In genomic region chr11:124800226-124800929, GRCh38 we compare ENCODE assay signal across 1 cellular context.
A peak's percentile ranks its signal among the peaks of the same experiment; 100 is the strongest.
TF ChIP-seq lines count a peak whose summit lies in the region.

Gene MSANTD2 (minus strand): TSS chr11:124800406. CDS start chr11:124800380, 26 bp downstream.

TF ChIP-seq in K562, 482 proteins besides CTCF, POLR2A, EP300 and RAD21 (continued from another document and continues in another):
- peak; percentile 58 for TF ChIP-seq ATF7 (IDR thresholded peaks at IDR 0.05)
- peak; percentile 70; the same call in 1 of the 2 replicates for TF ChIP-seq TARDBP (IDR thresholded peaks at IDR 0.05)
- TF ChIP-seq SAP30 (IDR thresholded peaks at IDR 0.05; ENCODE audit: borderline replicate concordance, insufficient read depth, low read depth, low read length, poor library complexity, severe bottlenecking), result peak; percentile 36
- TF ChIP-seq NONO (IDR thresholded peaks at IDR 0.05; ENCODE audit: low read depth in 2 of 2, low read length in 1 of 2), result peak in 1 of 2 experiments; percentile 78; a peak in 2 of 4 replicates
- TF ChIP-seq HMG20B (CRISPR knock-in tag; IDR thresholded peaks at IDR 0.05), result no peak
- TF ChIP-seq ZBTB11 (CRISPR knock-in tag; IDR thresholded peaks at IDR 0.05), result peak in 2 of 3 experiments; percentile 69 to 90; a peak in 4 of 6 replicates
- peak; percentile 74 for TF ChIP-seq SIN3B (IDR thresholded peaks at IDR 0.05; ENCODE audit: low read depth)
- TF ChIP-seq PHF20 (IDR thresholded peaks at IDR 0.05; ENCODE audit: partially characterized antibody), result peak; percentile 91
- peak; percentile 79 for TF ChIP-seq CREB1 (IDR thresholded peaks at IDR 0.05)
- TF ChIP-seq CREB1 (CRISPR knock-in tag; IDR thresholded peaks at IDR 0.05), result peak; percentile 85; the same call in 1 of the 2 replicates
- TF ChIP-seq BACH1 (tag; IDR thresholded peaks at IDR 0.05), result no peak
- TF ChIP-seq, protein P1, sequence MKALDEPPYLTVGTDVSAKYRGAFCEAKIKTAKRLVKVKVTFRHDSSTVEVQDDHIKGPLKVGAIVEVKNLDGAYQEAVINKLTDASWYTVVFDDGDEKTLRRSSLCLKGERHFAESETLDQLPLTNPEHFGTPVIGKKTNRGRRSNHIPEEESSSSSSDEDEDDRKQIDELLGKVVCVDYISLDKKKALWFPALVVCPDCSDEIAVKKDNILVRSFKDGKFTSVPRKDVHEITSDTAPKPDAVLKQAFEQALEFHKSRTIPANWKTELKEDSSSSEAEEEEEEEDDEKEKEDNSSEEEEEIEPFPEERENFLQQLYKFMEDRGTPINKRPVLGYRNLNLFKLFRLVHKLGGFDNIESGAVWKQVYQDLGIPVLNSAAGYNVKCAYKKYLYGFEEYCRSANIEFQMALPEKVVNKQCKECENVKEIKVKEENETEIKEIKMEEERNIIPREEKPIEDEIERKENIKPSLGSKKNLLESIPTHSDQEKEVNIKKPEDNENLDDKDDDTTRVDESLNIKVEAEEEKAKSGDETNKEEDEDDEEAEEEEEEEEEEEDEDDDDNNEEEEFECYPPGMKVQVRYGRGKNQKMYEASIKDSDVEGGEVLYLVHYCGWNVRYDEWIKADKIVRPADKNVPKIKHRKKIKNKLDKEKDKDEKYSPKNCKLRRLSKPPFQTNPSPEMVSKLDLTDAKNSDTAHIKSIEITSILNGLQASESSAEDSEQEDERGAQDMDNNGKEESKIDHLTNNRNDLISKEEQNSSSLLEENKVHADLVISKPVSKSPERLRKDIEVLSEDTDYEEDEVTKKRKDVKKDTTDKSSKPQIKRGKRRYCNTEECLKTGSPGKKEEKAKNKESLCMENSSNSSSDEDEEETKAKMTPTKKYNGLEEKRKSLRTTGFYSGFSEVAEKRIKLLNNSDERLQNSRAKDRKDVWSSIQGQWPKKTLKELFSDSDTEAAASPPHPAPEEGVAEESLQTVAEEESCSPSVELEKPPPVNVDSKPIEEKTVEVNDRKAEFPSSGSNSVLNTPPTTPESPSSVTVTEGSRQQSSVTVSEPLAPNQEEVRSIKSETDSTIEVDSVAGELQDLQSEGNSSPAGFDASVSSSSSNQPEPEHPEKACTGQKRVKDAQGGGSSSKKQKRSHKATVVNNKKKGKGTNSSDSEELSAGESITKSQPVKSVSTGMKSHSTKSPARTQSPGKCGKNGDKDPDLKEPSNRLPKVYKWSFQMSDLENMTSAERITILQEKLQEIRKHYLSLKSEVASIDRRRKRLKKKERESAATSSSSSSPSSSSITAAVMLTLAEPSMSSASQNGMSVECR (CRISPR knock-in tag; IDR thresholded peaks at IDR 0.05), result 0 out of 2 replicates have a peak, but pooled peaks have one; percentile 43
- TF ChIP-seq JUN (IDR thresholded peaks at IDR 0.05; ENCODE audit: borderline replicate concordance, low read depth, low read length), result peak; percentile 18; the same call in 1 of the 2 replicates
- TF ChIP-seq JUN (CRISPR knock-in tag; IDR thresholded peaks at IDR 0.05; ENCODE audit: borderline replicate concordance), result no peak
- 0 out of 2 replicates have a peak, but pooled peaks have one; percentile 66 for TF ChIP-seq HMGXB4 (CRISPR knock-in tag; IDR thresholded peaks at IDR 0.05)
- TF ChIP-seq POLR2B (IDR thresholded peaks at IDR 0.05; ENCODE audit: low read depth, partially characterized antibody), result peak; percentile 67
- peak; percentile 77 for TF ChIP-seq RB1 (IDR thresholded peaks at IDR 0.05; ENCODE audit: low read depth)
- TF ChIP-seq C11orf30 (IDR thresholded peaks at IDR 0.05; ENCODE audit: low read depth), result peak; percentile 61
- no peak for TF ChIP-seq ZNF707 (CRISPR knock-in tag; conservative IDR thresholded peaks at IDR 0.05)
- TF ChIP-seq SP1 (CRISPR knock-in tag; IDR thresholded peaks at IDR 0.05), result peak; percentile 27; the same call in 1 of the 2 replicates
- TF ChIP-seq PHF8 (IDR thresholded peaks at IDR 0.05; ENCODE audit: borderline replicate concordance, low read length), result peak; percentile 86
- no peak for TF ChIP-seq ZNF77 (CRISPR knock-in tag; IDR thresholded peaks at IDR 0.05)
- peak; percentile 64 for TF ChIP-seq CXXC5 (CRISPR knock-in tag; IDR thresholded peaks at IDR 0.05)
- TF ChIP-seq ETS1 (conservative IDR thresholded peaks at IDR 0.05; ENCODE audit: control insufficient read depth, low read depth, low read length), result peak; percentile 72; the same call in 1 of the 2 replicates
- 0 out of 2 replicates have a peak, but pooled peaks have one; percentile 23 for TF ChIP-seq SOX6 (IDR thresholded peaks at IDR 0.05)
- TF ChIP-seq, protein P2, sequence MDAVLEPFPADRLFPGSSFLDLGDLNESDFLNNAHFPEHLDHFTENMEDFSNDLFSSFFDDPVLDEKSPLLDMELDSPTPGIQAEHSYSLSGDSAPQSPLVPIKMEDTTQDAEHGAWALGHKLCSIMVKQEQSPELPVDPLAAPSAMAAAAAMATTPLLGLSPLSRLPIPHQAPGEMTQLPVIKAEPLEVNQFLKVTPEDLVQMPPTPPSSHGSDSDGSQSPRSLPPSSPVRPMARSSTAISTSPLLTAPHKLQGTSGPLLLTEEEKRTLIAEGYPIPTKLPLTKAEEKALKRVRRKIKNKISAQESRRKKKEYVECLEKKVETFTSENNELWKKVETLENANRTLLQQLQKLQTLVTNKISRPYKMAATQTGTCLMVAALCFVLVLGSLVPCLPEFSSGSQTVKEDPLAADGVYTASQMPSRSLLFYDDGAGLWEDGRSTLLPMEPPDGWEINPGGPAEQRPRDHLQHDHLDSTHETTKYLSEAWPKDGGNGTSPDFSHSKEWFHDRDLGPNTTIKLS (IDR thresholded peaks at IDR 0.05; ENCODE audit: borderline replicate concordance, low read depth), result peak; percentile 33; the same call in 1 of the 2 replicates
- peak; percentile 25 for TF ChIP-seq HMGN3 (IDR thresholded peaks at IDR 0.05; ENCODE audit: borderline replicate concordance, extremely low read depth, insufficient read length, low read depth, low read length)
- TF ChIP-seq KDM4B (IDR thresholded peaks at IDR 0.05; ENCODE audit: borderline replicate concordance in 2 of 2, low read depth in 1 of 2), result peak in 1 of 2 experiments; percentile 61; a peak in 1 of 4 replicates
- no peak for TF ChIP-seq SMAD1 (IDR thresholded peaks at IDR 0.05; ENCODE audit: low read depth, low read length, partially characterized antibody)
- peak; percentile 81; the same call in 1 of the 2 replicates for TF ChIP-seq CBX1 (IDR thresholded peaks at IDR 0.05; ENCODE audit: low read depth)
- no peak for TF ChIP-seq FOXK2 (conservative IDR thresholded peaks at IDR 0.05 in 1 of 2, IDR thresholded peaks at IDR 0.05 in 1 of 2; ENCODE audit: low read depth in 2 of 2)
- TF ChIP-seq RBFOX2 (IDR thresholded peaks at IDR 0.05; ENCODE audit: low read depth, low read length), result peak; percentile 93
- peak; percentile 65; the same call in 1 of the 2 replicates for TF ChIP-seq ESRRA (IDR thresholded peaks at IDR 0.05; ENCODE audit: borderline replicate concordance, low read depth)
- peak; percentile 62; the same call in 1 of the 2 replicates for TF ChIP-seq ZNF197 (CRISPR knock-in tag; IDR thresholded peaks at IDR 0.05; ENCODE audit: low read depth)
- TF ChIP-seq LCOR (CRISPR knock-in tag; IDR thresholded peaks at IDR 0.05), result 0 out of 2 replicates have a peak, but pooled peaks have one; percentile 18
- TF ChIP-seq RBBP5 (IDR thresholded peaks at IDR 0.05; ENCODE audit: borderline replicate concordance, insufficient read depth, low read length, poor library complexity, severe bottlenecking), result peak; percentile 98
- TF ChIP-seq HDAC3 (IDR thresholded peaks at IDR 0.05; ENCODE audit: borderline replicate concordance, partially characterized antibody), result no peak
- peak; percentile 96 for TF ChIP-seq MAZ (CRISPR knock-in tag; conservative IDR thresholded peaks at IDR 0.05 in 1 of 2, IDR thresholded peaks at IDR 0.05 in 1 of 2)
- TF ChIP-seq, protein P3, sequence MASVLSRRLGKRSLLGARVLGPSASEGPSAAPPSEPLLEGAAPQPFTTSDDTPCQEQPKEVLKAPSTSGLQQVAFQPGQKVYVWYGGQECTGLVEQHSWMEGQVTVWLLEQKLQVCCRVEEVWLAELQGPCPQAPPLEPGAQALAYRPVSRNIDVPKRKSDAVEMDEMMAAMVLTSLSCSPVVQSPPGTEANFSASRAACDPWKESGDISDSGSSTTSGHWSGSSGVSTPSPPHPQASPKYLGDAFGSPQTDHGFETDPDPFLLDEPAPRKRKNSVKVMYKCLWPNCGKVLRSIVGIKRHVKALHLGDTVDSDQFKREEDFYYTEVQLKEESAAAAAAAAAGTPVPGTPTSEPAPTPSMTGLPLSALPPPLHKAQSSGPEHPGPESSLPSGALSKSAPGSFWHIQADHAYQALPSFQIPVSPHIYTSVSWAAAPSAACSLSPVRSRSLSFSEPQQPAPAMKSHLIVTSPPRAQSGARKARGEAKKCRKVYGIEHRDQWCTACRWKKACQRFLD (CRISPR knock-in tag; IDR thresholded peaks at IDR 0.05), result peak; percentile 72
- no peak for TF ChIP-seq BHLHE40 (IDR thresholded peaks at IDR 0.05; ENCODE audit: low read length)
- TF ChIP-seq TOE1 (IDR thresholded peaks at IDR 0.05; ENCODE audit: borderline replicate concordance), result no peak
- no peak for TF ChIP-seq TOE1 (CRISPR knock-in tag; IDR thresholded peaks at IDR 0.05; ENCODE audit: borderline replicate concordance, low read depth)
- TF ChIP-seq, protein P4, sequence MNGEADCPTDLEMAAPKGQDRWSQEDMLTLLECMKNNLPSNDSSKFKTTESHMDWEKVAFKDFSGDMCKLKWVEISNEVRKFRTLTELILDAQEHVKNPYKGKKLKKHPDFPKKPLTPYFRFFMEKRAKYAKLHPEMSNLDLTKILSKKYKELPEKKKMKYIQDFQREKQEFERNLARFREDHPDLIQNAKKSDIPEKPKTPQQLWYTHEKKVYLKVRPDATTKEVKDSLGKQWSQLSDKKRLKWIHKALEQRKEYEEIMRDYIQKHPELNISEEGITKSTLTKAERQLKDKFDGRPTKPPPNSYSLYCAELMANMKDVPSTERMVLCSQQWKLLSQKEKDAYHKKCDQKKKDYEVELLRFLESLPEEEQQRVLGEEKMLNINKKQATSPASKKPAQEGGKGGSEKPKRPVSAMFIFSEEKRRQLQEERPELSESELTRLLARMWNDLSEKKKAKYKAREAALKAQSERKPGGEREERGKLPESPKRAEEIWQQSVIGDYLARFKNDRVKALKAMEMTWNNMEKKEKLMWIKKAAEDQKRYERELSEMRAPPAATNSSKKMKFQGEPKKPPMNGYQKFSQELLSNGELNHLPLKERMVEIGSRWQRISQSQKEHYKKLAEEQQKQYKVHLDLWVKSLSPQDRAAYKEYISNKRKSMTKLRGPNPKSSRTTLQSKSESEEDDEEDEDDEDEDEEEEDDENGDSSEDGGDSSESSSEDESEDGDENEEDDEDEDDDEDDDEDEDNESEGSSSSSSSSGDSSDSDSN (IDR thresholded peaks at IDR 0.05; ENCODE audit: borderline replicate concordance in 1 of 2, low read depth in 2 of 2, low read length in 2 of 2), result peak in 1 of 2 experiments; percentile 19; a peak in 1 of 4 replicates
- no peak for TF ChIP-seq MCM5 (IDR thresholded peaks at IDR 0.05; ENCODE audit: low read depth)
- TF ChIP-seq SUPT5H (IDR thresholded peaks at IDR 0.05), result peak; percentile 80
- no peak for TF ChIP-seq ZNF3 (CRISPR knock-in tag; IDR thresholded peaks at IDR 0.05)
- TF ChIP-seq TBP (optimal IDR thresholded peaks at IDR 0.05; ENCODE audit: low read depth, low read length), result peak; percentile 69
- no peak for TF ChIP-seq ZFP91 (CRISPR knock-in tag; IDR thresholded peaks at IDR 0.05)
